Comparison of ENCODE assay signal across 9 cellular contexts in the genomic region with DNA sequence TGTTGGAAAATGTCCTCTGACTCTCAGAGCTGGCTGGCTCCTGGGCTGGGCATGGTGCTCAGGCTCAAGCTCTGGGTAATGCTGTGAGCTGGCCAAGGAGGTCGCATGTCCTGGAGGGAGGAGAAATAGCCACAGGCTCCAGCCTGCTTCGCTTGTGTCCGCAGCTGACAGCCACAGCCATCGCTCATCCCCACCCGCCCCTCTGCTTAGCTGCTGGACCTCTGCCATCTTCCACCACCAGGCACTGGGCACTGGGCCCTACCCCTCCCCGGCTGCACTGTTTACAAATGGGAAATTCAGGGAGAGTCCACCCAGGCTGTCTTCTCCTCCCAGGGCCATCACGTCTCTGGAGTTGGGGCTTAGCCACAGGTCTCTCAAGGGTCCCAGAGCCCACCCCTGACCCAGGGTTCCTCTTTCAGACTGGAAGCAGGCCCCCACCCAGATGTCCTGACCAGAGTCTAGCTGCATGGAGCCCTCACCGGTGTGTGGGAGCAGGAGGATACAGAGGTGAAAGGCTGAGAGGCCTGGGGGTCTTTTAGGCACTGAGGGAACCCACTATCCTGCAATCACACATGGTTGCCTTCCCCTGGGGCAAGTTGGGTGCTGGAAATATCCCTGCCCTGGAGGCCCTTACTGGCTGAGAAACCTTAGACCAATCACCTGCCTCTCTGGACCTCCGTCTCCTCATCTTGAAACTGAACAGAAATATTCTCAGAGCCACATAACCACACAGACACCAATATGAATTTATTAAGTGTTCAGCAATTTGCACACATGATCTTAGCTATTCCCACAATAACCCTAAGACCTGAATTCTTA.
A peak's percentile ranks its signal among the peaks of the same experiment; 100 is the strongest.
DNase-seq lines count a peak whose midpoint lies in the region; ATAC-seq, FAIRE-seq and TF ChIP-seq lines count a peak whose summit lies in the region.
"Had no signal": no experiment of that assay in that cellular context is flagged by ENCODE, and none has a peak within 500 bp of the region (broad histone marks: within the 10 kb centered on the region; RNA-seq: fewer than 3 reads in every experiment).

No MANE protein-coding gene starts in this region.

- H2BK15ac ChIP-seq in IMR-90 (ENCODE audit: low read depth, low read length): no peak overlapping the region

- peaks cover 38% of the 10 kb centered on the region for H3K27me3 Mint-ChIP-seq in central memory CD8-positive, alpha-beta T cell

- no peaks in the 10 kb centered on the region for H3K9me3 Mint-ChIP-seq in central memory CD8-positive, alpha-beta T cell

- H3K4me3 ChIP-seq in BLaER1 (no peak overlapping the region), IMR-90 (ENCODE audit: insufficient read depth, low read depth, low read length) (no peak overlapping the region)

- intact Hi-C loops in IMR-90 (cut with micrococcal nuclease): loop anchor here (2.0 kb wide), 1 partner anchor 267 kb away; no protein-coding TSS in a partner anchor

- DNase-seq in GM19239 (ENCODE audit: insufficient read length, low spot score) (no peak), IMR-90 (peak; percentile 49), midbrain (lab: John Stamatoyannopoulos, UW) (peak; percentile 94), NCI-H1048 (lab: John Stamatoyannopoulos, UW) (no peak), NCI-H526 (lab: John Stamatoyannopoulos, UW) (no peak), NCI-H2171 (lab: John Stamatoyannopoulos, UW) (no peak)
- peak; percentile 5 to 10 for DNase-seq in central memory CD8-positive, alpha-beta T cell (ENCODE audit: low spot score in 2 of 2)
- DNase-seq: activated T-cell treated with anti-CD3 and anti-CD28 coated beads, Interleukin-2, amount 50 U/mL, for 72 hours had no signal

- in situ Hi-C loops in IMR-90 (cut with MboI; ENCODE audit: low sequenced_read_pairs): loop anchor here (5.0 kb wide), 1 partner anchor 84 kb away; no protein-coding TSS in a partner anchor

- H4K91ac ChIP-seq in IMR-90 (ENCODE audit: insufficient read depth, low read depth, low read length): no peak overlapping the region

- no peak for TF ChIP-seq CTCF in IMR-90 (conservative IDR thresholded peaks at IDR 0.05; ENCODE audit: low read depth, low read length)

- TF ChIP-seq POLR2A in IMR-90 (IDR thresholded peaks at IDR 0.05; ENCODE audit: low read depth, low read length): no peak

- H2BK120ac ChIP-seq in IMR-90 (ENCODE audit: low read depth, low read length): no peak overlapping the region

- H3K9ac ChIP-seq in BLaER1: 0 out of 2 replicates have a peak overlapping the region, but pooled peaks have one; percentile 11
- H3K9ac ChIP-seq in IMR-90 (ENCODE audit: low read depth, low read length): no peak overlapping the region

- no TSS peak for BruUV-seq in IMR-90 (replicated peaks; lab: Mats Ljungman, UMichigan)

- H3K9me1 ChIP-seq in IMR-90 (ENCODE audit: insufficient read depth, low read length): no peaks in the 10 kb centered on the region

- H3K23ac ChIP-seq in IMR-90 (ENCODE audit: low read depth, low read length): no peak overlapping the region

- H2AK5ac ChIP-seq in IMR-90 (ENCODE audit: low read depth, low read length): no peak overlapping the region

- no peaks in the 10 kb centered on the region for H3K9me3 ChIP-seq in BLaER1
- 0 out of 2 replicates have a peak, but pooled peaks cover 2% of the 10 kb centered on the region for H3K9me3 ChIP-seq in IMR-90 (ENCODE audit: control insufficient read depth, insufficient read depth, low read length)

- no peak overlapping the region for H3K4me3 Mint-ChIP-seq in central memory CD8-positive, alpha-beta T cell
- H3K4me3 Mint-ChIP-seq: activated T-cell treated with anti-CD3 and anti-CD28 coated beads, Interleukin-2, amount 50 U/mL, for 72 hours had no signal

- CTCF ChIA-PET in IMR-90 (lab: Yijun Ruan, JAX): interaction anchor here (0.6 kb wide), 1 partner anchor 310 kb away, joined by 3 read pairs; no protein-coding TSS in a partner anchor

- H2AK9ac ChIP-seq in IMR-90 (replicated peaks; ENCODE audit: low read depth, low read length, poor library complexity): peak overlapping the region; percentile 26

- H2BK5ac ChIP-seq in IMR-90 (ENCODE audit: low read depth, low read length, poor library complexity, severe bottlenecking): no peak overlapping the region

- H2AFZ ChIP-seq in IMR-90 (replicated peaks; ENCODE audit: low read length, poor library complexity): no peak overlapping the region

- no peak overlapping the region for H3K4ac ChIP-seq in IMR-90 (ENCODE audit: low read depth, low read length)

- no peaks in the 10 kb centered on the region for H3K79me1 ChIP-seq in IMR-90 (ENCODE audit: low read depth in 1 of 2, low read length in 2 of 2)

- dilution Hi-C loops in IMR-90 (cut with HindIII; ENCODE audit: low sequenced_read_pairs, unreplicated experiment): no loop called here

- 20% methylated on average over 1 of the region's 9 CpGs; no CpG with 5 or more reads in 1 of the 2 experiments for WGBS in IMR-90 (ENCODE audit: extremely low coverage in 2 of 2, insufficient read length in 1 of 2), 2 experiments

- no peak overlapping the region for H3K27ac ChIP-seq in BLaER1
- H3K27ac ChIP-seq in IMR-90 (ENCODE audit: insufficient read depth, low read length): no peak overlapping the region

- H3K27me3 ChIP-seq in BLaER1 (no peaks in the 10 kb centered on the region), IMR-90 (ENCODE audit: control insufficient read depth, insufficient read depth, low read length) (peaks cover 10% of the 10 kb centered on the region)

- H3K27ac Mint-ChIP-seq in central memory CD8-positive, alpha-beta T cell (ENCODE audit: low read depth): no peak overlapping the region

- TF ChIP-seq RAD21 in IMR-90 (IDR thresholded peaks at IDR 0.05; ENCODE audit: low read length): no peak

- no peak overlapping the region for H3K56ac ChIP-seq in IMR-90 (ENCODE audit: extremely low read depth, insufficient read depth, low read length)

- H4K5ac ChIP-seq in IMR-90 (ENCODE audit: low read depth, low read length): no peak overlapping the region

- peaks cover 73% of the 10 kb centered on the region for H3K4me1 ChIP-seq in BLaER1
- H3K4me1 ChIP-seq in IMR-90 (ENCODE audit: control insufficient read depth, insufficient read depth, low read length): peaks cover 5% of the 10 kb centered on the region; the same call in 1 of the 2 replicates

- no peaks in the 10 kb centered on the region for H3K36me3 ChIP-seq in BLaER1
- H3K36me3 ChIP-seq in IMR-90 (ENCODE audit: control insufficient read depth, insufficient read depth, low read length): no peaks in the 10 kb centered on the region

- H4K8ac ChIP-seq in IMR-90 (ENCODE audit: low read depth in 2 of 2, low read length in 2 of 2): no peak overlapping the region

- peaks cover 12% of the 10 kb centered on the region for H3K4me1 Mint-ChIP-seq in central memory CD8-positive, alpha-beta T cell

- FAIRE-seq in GM19239 (lab: Jason Lieb, UNC): peak; percentile 83

- peak; percentile 83 for ATAC-seq in IMR-90 (ENCODE audit: low read depth)
- ATAC-seq in central memory CD8-positive, alpha-beta T cell (replicated peaks; ENCODE audit: extremely low read depth, poor library complexity, severe bottlenecking): no peak

- H3K4me2 ChIP-seq in BLaER1 (peak overlapping the region; percentile 53), IMR-90 (ENCODE audit: low read depth, low read length) (no peak overlapping the region; the same call in 1 of the 2 replicates)

- no peak overlapping the region for H2BK20ac ChIP-seq in IMR-90 (ENCODE audit: low read depth, low read length)

- no peak overlapping the region for H3K18ac ChIP-seq in IMR-90 (ENCODE audit: low read depth, low read length)

- H3K14ac ChIP-seq in IMR-90 (replicated peaks; ENCODE audit: low read depth, low read length): no peak overlapping the region

- peaks cover 3% of the 10 kb centered on the region for H3K36me3 Mint-ChIP-seq in central memory CD8-positive, alpha-beta T cell (ENCODE audit: insufficient read depth)

- no peaks in the 10 kb centered on the region for H4K20me1 ChIP-seq in BLaER1
- H4K20me1 ChIP-seq in IMR-90 (ENCODE audit: insufficient read depth, low read length): 0 out of 2 replicates have a peak, but pooled peaks cover 2% of the 10 kb centered on the region

- POLR2A ChIA-PET in IMR-90 (lab: Charles Lee; ENCODE audit: unreplicated experiment): interaction anchor here (0.6 kb wide), 1 partner anchor 177 kb away, joined by 4 read pairs; no protein-coding TSS in a partner anchor

TF ChIP-seq in IMR-90, 13 proteins besides CTCF, POLR2A, EP300 and RAD21:
- TF ChIP-seq CHD1 (IDR thresholded peaks at IDR 0.05; ENCODE audit: low read depth, low read length) (no peak), MAZ (IDR thresholded peaks at IDR 0.05; ENCODE audit: borderline replicate concordance, low read depth, low read length) (peak; percentile 42; the same call in 1 of the 2 replicates)

Comparison
In these comparisons a context has a peak if more than half of its experiments do, and no peak if none do; other contexts are left out.
1. DNase-seq: peak in IMR-90 (single experiment), central memory CD8-positive, alpha-beta T cell (2 of 2) and midbrain (single experiment); none in GM19239 (single experiment), NCI-H1048 (single experiment), NCI-H526 (0 of 2) and NCI-H2171 (single experiment).